Comparison of ENCODE assay signal across 28 cellular contexts in genomic region chr1:240786880-240787279, GRCh38.
"Had no signal": no experiment of that assay in that cellular context is flagged by ENCODE, and none has a peak within 500 bp of the region (broad histone marks: within the 10 kb centered on the region; RNA-seq: fewer than 3 reads in every experiment).

No MANE protein-coding gene starts in this region.

- H3K4me3 Mint-ChIP-seq: nephron; neural progenitor cell; stimulated activated effector memory CD8-positive, alpha-beta T cell treated with anti-CD3 and anti-CD28 coated beads, Interleukin-12 subunit alpha, Interleukin-12 subunit beta, amount 100 ng/mL, for 72 hours; stimulated activated naive B cell treated with anti-CD40 and anti-IgM and Interleukin-4, amounts not matched to agents 10 μg/mL and 1 μg/mL and 100 μg/mL, for 72 hours; stimulated activated naive CD8-positive, alpha-beta T cell treated with anti-CD3 and anti-CD28 coated beads, Interleukin-15, Interleukin-2, amounts not matched to agents 100 ng/mL and 50 ng/mL, for 24 hours had no signal

- H3K9me3 Mint-ChIP-seq: neural progenitor cell; stimulated activated naive CD8-positive, alpha-beta T cell treated with anti-CD3 and anti-CD28 coated beads, Interleukin-15, Interleukin-2, amounts not matched to agents 100 ng/mL and 50 ng/mL, for 24 hours had no signal

- H3K4me1 ChIP-seq: neural progenitor cell, parathyroid adenoma, psoas muscle, right lobe of liver, sigmoid colon, stomach, thyroid gland, tibial nerve, upper lobe of left lung, vagina had no signal

- H3K9ac ChIP-seq: neural progenitor cell, parathyroid adenoma had no signal

- H3K79me2 ChIP-seq: parathyroid adenoma had no signal

- H3K36me3 Mint-ChIP-seq: neural progenitor cell; stimulated activated effector memory CD8-positive, alpha-beta T cell treated with anti-CD3 and anti-CD28 coated beads, Interleukin-12 subunit alpha, Interleukin-12 subunit beta, amount 100 ng/mL, for 72 hours; stimulated activated naive B cell treated with anti-CD40 and anti-IgM and Interleukin-4, amounts not matched to agents 10 μg/mL and 1 μg/mL and 100 μg/mL, for 72 hours had no signal

- H3K27ac ChIP-seq: neural progenitor cell, ovary, parathyroid adenoma, psoas muscle, right lobe of liver, sigmoid colon, stomach, thoracic aorta, thyroid gland, tibial nerve, upper lobe of left lung, vagina had no signal

- ATAC-seq: psoas muscle; right cardiac atrium; right lobe of liver; stimulated activated effector memory CD8-positive, alpha-beta T cell treated with anti-CD3 and anti-CD28 coated beads, Interleukin-12 subunit alpha, Interleukin-12 subunit beta, amount 100 ng/mL, for 72 hours; stimulated activated naive B cell treated with anti-CD40 and anti-IgM and Interleukin-4, amounts not matched to agents 10 μg/mL and 1 μg/mL and 100 μg/mL, for 72 hours had no signal

- H2AFZ ChIP-seq: neural progenitor cell, parathyroid adenoma had no signal

- H3K4me2 ChIP-seq: neural progenitor cell had no signal

- H3K36me3 ChIP-seq: neural progenitor cell, ovary, right lobe of liver, sigmoid colon, stomach, thoracic aorta, thyroid gland, tibial nerve, upper lobe of left lung, vagina had no signal

- H3K9me3 ChIP-seq: ovary, psoas muscle, right lobe of liver, sigmoid colon, stomach, thoracic aorta, thyroid gland, tibial nerve, upper lobe of left lung, vagina had no signal

- H3K27me3 ChIP-seq: neural progenitor cell, ovary, right lobe of liver, sigmoid colon, stomach, thyroid gland, tibial nerve, upper lobe of left lung, vagina had no signal

- DNase-seq: occipital lobe; ovary; posterior cingulate gyrus; psoas muscle; right cardiac atrium; right lobe of liver; sigmoid colon; small intestine; stimulated activated CD4-positive, alpha-beta T cell treated with anti-CD3 and anti-CD28 coated beads, Interleukin-15, amount 100 ng/mL, for 24 hours; stimulated activated CD4-positive, alpha-beta T cell treated with anti-CD3 and anti-CD28 coated beads, Interleukin-2, amount 100 ng/mL, for 24 hours; stimulated activated CD4-positive, alpha-beta T cell treated with anti-CD3 and anti-CD28 coated beads, Interleukin-2, amount 100 ng/mL, for 48 hours; stimulated activated CD4-positive, alpha-beta T cell treated with anti-CD3 and anti-CD28 coated beads, Interleukin-4, amount 100 ng/mL, for 24 hours; stimulated activated naive B cell treated with anti-CD40 and anti-IgM and Interleukin-4, amounts not matched to agents 10 μg/mL and 1 μg/mL and 100 μg/mL, for 72 hours; stimulated activated naive CD4-positive, alpha-beta T cell treated with Interleukin-2 at 50 U/mL for 16 hours; stomach; thyroid gland; trophoblast cell; upper lobe of left lung had no signal

- H3K27me3 Mint-ChIP-seq: progenitor cell of endocrine pancreas; stimulated activated naive B cell treated with anti-CD40 and anti-IgM and Interleukin-4, amounts not matched to agents 10 μg/mL and 1 μg/mL and 100 μg/mL, for 72 hours had no signal

- H3K4me3 ChIP-seq: neural progenitor cell, ovary, psoas muscle, right lobe of liver, sigmoid colon, stomach, thoracic aorta, thyroid gland, tibial nerve, upper lobe of left lung, vagina had no signal

- H3K27ac Mint-ChIP-seq: nephron; neural progenitor cell; progenitor cell of endocrine pancreas; stimulated activated effector memory CD8-positive, alpha-beta T cell treated with anti-CD3 and anti-CD28 coated beads, Interleukin-12 subunit alpha, Interleukin-12 subunit beta, amount 100 ng/mL, for 72 hours; stimulated activated naive B cell treated with anti-CD40 and anti-IgM and Interleukin-4, amounts not matched to agents 10 μg/mL and 1 μg/mL and 100 μg/mL, for 72 hours; stimulated activated naive CD8-positive, alpha-beta T cell treated with anti-CD3 and anti-CD28 coated beads, Interleukin-15, Interleukin-2, amounts not matched to agents 100 ng/mL and 50 ng/mL, for 24 hours had no signal

- H3K4me1 Mint-ChIP-seq: neural progenitor cell; stimulated activated effector memory CD8-positive, alpha-beta T cell treated with anti-CD3 and anti-CD28 coated beads, Interleukin-12 subunit alpha, Interleukin-12 subunit beta, amount 100 ng/mL, for 72 hours; stimulated activated naive B cell treated with anti-CD40 and anti-IgM and Interleukin-4, amounts not matched to agents 10 μg/mL and 1 μg/mL and 100 μg/mL, for 72 hours had no signal

- FAIRE-seq: small intestine, urothelium cell line had no signal
